In the genomic region with DNA sequence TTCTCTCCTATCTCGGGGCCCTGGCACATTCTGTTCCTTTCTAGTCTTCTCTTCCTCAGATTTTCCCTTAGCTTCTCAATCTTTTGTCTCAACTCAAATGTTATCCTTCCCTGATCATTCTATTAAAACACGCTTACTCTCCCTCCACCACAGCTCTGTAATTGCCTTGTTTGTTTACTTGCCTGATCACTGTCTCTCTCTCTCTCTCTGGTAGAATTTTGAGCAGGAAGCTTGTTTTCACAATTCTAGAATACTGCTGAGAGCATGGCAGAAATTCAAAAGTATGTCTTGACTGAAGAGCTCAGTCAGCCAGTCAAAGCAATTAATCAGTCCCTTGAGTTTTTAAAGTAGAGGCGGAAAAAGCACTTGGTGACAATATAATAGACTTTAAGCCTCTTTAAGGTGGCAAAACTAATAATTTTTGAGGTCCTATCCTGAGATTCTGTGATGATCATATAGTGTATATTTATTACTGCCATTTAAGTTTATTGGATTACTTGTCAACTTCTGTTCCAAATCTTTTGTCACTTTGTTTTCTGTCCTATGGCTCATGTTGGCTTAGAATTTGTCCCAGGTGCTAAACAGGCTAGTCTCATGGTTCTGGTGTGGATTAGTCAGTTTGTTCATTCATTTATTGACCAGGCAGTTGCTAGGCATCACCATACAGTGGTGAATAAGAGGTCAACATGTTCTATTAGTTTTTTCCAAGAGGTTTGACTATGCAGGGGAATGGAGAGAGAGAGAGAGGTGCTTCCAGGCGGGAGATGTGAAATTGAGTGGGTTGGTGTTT, we compare ENCODE assay signal across 12 cellular contexts. TPM values are rescaled to one million over a fixed set of nuclear protein-coding genes. Genes with fewer than 3 reads are reported as not detected.
DNase-seq lines count a peak whose midpoint lies in the region; ATAC-seq, FAIRE-seq and TF ChIP-seq lines count a peak whose summit lies in the region.
"Had no signal": no experiment of that assay in that cellular context is flagged by ENCODE, and none has a peak within 500 bp of the region (broad histone marks: within the 10 kb centered on the region; RNA-seq: fewer than 3 reads in every experiment).

No MANE protein-coding gene starts in this region.

- in situ Hi-C loops in IMR-90 (cut with MboI; ENCODE audit: low sequenced_read_pairs) (no loop called here), GM12878 (cut with MboI) (no loop called here), HepG2 (cut with HindIII; ENCODE audit: extremely low pct_ligation_motif_present, low pct_unique_long_range_greater_than_20kb) (no loop called here)

- SMC1A ChIA-PET in GM12878 (lab: Charles Lee; ENCODE audit: uncharacterized antibody, unreplicated experiment), result interaction anchor here (0.6 to 1.9 kb wide), 5 partner anchors 9 to 235 kb away, joined by 3 to 4 read pairs (median 3); no protein-coding TSS in a partner anchor

- no peak overlapping the region for H2BK15ac ChIP-seq in IMR-90 (ENCODE audit: low read depth, low read length)

- H2AK9ac ChIP-seq in IMR-90 (replicated peaks; ENCODE audit: low read depth, low read length, poor library complexity), result no peak overlapping the region

- no peak overlapping the region for H2AK5ac ChIP-seq in IMR-90 (ENCODE audit: low read depth, low read length)

- no peak overlapping the region for H2BK120ac ChIP-seq in IMR-90 (ENCODE audit: low read depth, low read length)

- ATAC-seq in IMR-90 (ENCODE audit: low read depth) (no peak), GM12878 (no peak), HepG2 (no peak), GM21723 (IDR thresholded peaks at IDR 0.05; ENCODE audit: unreplicated experiment) (no peak)

- peaks cover 3% of the 10 kb centered on the region for H3K9me1 ChIP-seq in IMR-90 (ENCODE audit: insufficient read depth, low read length)

- RAD21 ChIA-PET in GM12878 (lab: Charles Lee; ENCODE audit: unreplicated experiment), result interaction anchor here (0.7 kb wide), 1 partner anchor 71 kb away, joined by 3 read pairs; no protein-coding TSS in a partner anchor

- H3K36me3 ChIP-seq in ACC112 (ENCODE audit: insufficient read depth, low read length) (peaks cover 24% of the 10 kb centered on the region), IMR-90 (ENCODE audit: control insufficient read depth, insufficient read depth, low read length) (peaks cover 9% of the 10 kb centered on the region), GM12878 (ENCODE audit: control insufficient read depth in 2 of 2, insufficient read depth in 2 of 2, low read length in 1 of 2) (peaks cover 0 to 8% of the 10 kb centered on the region in 2 experiments; a peak in 1 of 4 replicates), HepG2 (replicated peaks in 1 of 2; ENCODE audit: control insufficient read depth in 1 of 2, insufficient read depth in 2 of 2, low read length in 2 of 2) (peaks cover 9 to 33% of the 10 kb centered on the region in 2 experiments)

- FAIRE-seq in GM12878 (lab: Jason Lieb, UNC) (peak; percentile 35), HepG2 (lab: Jason Lieb, UNC) (no peak)

- dilution Hi-C loops in IMR-90 (cut with HindIII; ENCODE audit: low sequenced_read_pairs, unreplicated experiment), result no loop called here

- no peak overlapping the region for H3K23ac ChIP-seq in IMR-90 (ENCODE audit: low read depth, low read length)

- H2AFZ ChIP-seq in ACC112 (ENCODE audit: low read length, unreplicated experiment), result no peak overlapping the region
- no peak overlapping the region for H2AFZ ChIP-seq in IMR-90 (replicated peaks; ENCODE audit: low read length, poor library complexity)
- H2AFZ ChIP-seq in GM12878 (ENCODE audit: control insufficient read depth, low read depth, low read length), result no peak overlapping the region
- no peak overlapping the region for H2AFZ ChIP-seq in HepG2 (ENCODE audit: low read length)

- TF ChIP-seq RAD21 in IMR-90 (IDR thresholded peaks at IDR 0.05; ENCODE audit: low read length) (no peak), GM12878 (IDR thresholded peaks at IDR 0.05; ENCODE audit: insufficient read depth, low read depth, low read length) (no peak), HepG2 (CRISPR knock-in tag; IDR thresholded peaks at IDR 0.05) (no peak)

- no peak overlapping the region for H2BK5ac ChIP-seq in IMR-90 (ENCODE audit: low read depth, low read length, poor library complexity, severe bottlenecking)

- H3K9ac ChIP-seq in IMR-90 (ENCODE audit: low read depth, low read length) (no peak overlapping the region), GM12878 (ENCODE audit: control insufficient read depth, insufficient read depth, low read length) (0 out of 2 replicates have a peak overlapping the region, but pooled peaks have one; percentile 8), HepG2 (ENCODE audit: insufficient read depth, low read depth, low read length) (peak overlapping the region; percentile 98)

- POLR2A ChIA-PET in IMR-90 (lab: Charles Lee; ENCODE audit: unreplicated experiment), result no interaction called here
- POLR2A ChIA-PET in GM12878 (lab: Charles Lee), result interaction anchor here (0.6 to 0.7 kb wide), 2 partner anchors 26 to 474 kb away, joined by 3 read pairs; no protein-coding TSS in a partner anchor
- POLR2A ChIA-PET in HepG2 (lab: Yijun Ruan, JAX), result interaction anchor here (0.8 to 1.2 kb wide), 2 partner anchors 8 to 9 kb away, joined by 3 to 4 read pairs; no protein-coding TSS in a partner anchor

- no peak overlapping the region for H3K14ac ChIP-seq in IMR-90 (replicated peaks; ENCODE audit: low read depth, low read length)

- peaks cover 20% of the 10 kb centered on the region; the same call in 1 of the 2 replicates for H4K20me1 ChIP-seq in IMR-90 (ENCODE audit: insufficient read depth, low read length)
- 0 out of 2 replicates have a peak, but pooled peaks cover 3% of the 10 kb centered on the region for H4K20me1 ChIP-seq in GM12878 (ENCODE audit: control insufficient read depth, insufficient read depth)
- H4K20me1 ChIP-seq in HepG2 (ENCODE audit: insufficient read depth, low read length), result peaks cover 19% of the 10 kb centered on the region; the same call in 1 of the 2 replicates

- TF ChIP-seq CTCF in IMR-90 (conservative IDR thresholded peaks at IDR 0.05; ENCODE audit: low read depth, low read length) (no peak), GM12878 (IDR thresholded peaks at IDR 0.05 in 2 of 3, conservative IDR thresholded peaks at IDR 0.05 in 1 of 3; ENCODE audit: control insufficient read depth in 2 of 3, extremely low read depth in 1 of 3, insufficient read depth in 1 of 3, low read depth in 3 of 3, low read length in 3 of 3) (no peak), HepG2 (CRISPR knock-in tag; IDR thresholded peaks at IDR 0.05) (no peak)

- peaks cover 69% of the 10 kb centered on the region for H3K79me2 ChIP-seq in ACC112 (ENCODE audit: control insufficient read depth, insufficient read depth, low read length, unreplicated experiment)
- peaks cover 46% of the 10 kb centered on the region for H3K79me2 ChIP-seq in GM12878 (ENCODE audit: control insufficient read depth, insufficient read depth, low read length)
- H3K79me2 ChIP-seq in HepG2 (ENCODE audit: insufficient read depth, low read length), result peaks cover 52% of the 10 kb centered on the region

- H3K4me3 ChIP-seq in ACC112 (ENCODE audit: low read depth, low read length), result peak overlapping the region; percentile 92
- H3K4me3 ChIP-seq in IMR-90 (ENCODE audit: insufficient read depth, low read depth, low read length), result no peak overlapping the region
- peak overlapping the region; percentile 90; the same call in 1 of the 2 replicates for H3K4me3 ChIP-seq in GM12878
- peak overlapping the region; percentile 83 to 99 (median 96); a peak in 4 of 6 replicates for H3K4me3 ChIP-seq in HepG2 (replicated peaks in 1 of 3; ENCODE audit: insufficient read depth in 1 of 3, low read depth in 2 of 3, low read length in 3 of 3)

- BruUV-seq in IMR-90 (replicated peaks; lab: Mats Ljungman, UMichigan) (no TSS peak), GM12878 (replicated peaks; lab: Mats Ljungman, UMichigan) (no TSS peak), HepG2 (replicated peaks; lab: Mats Ljungman, UMichigan) (no TSS peak)

- no peak overlapping the region for H4K91ac ChIP-seq in IMR-90 (ENCODE audit: insufficient read depth, low read depth, low read length)

- CTCF ChIA-PET in IMR-90 (lab: Yijun Ruan, JAX), result interaction anchor here (0.9 kb wide), 1 partner anchor 9 kb away, joined by 3 read pairs; no protein-coding TSS in a partner anchor
- CTCF ChIA-PET in GM12878 (lab: Yijun Ruan, JAX), result interaction anchor here (0.6 to 3.5 kb wide), 7 partner anchors 10 to 237 kb away, joined by 3 to 16 read pairs (median 6); no protein-coding TSS in a partner anchor
- CTCF ChIA-PET in HepG2 (lab: Yijun Ruan, JAX; ENCODE audit: low intra/inter-chr PET ratio, low total read pairs), result no interaction called here

- no peak overlapping the region for H3K4ac ChIP-seq in IMR-90 (ENCODE audit: low read depth, low read length)

- H4K5ac ChIP-seq in IMR-90 (ENCODE audit: low read depth, low read length), result no peak overlapping the region

- TF ChIP-seq POLR2A in IMR-90 (IDR thresholded peaks at IDR 0.05; ENCODE audit: low read depth, low read length), result no peak
- no peak for TF ChIP-seq POLR2A in GM12878 (IDR thresholded peaks at IDR 0.05; ENCODE audit: low read depth, low read length)
- TF ChIP-seq POLR2A in HepG2 (IDR thresholded peaks at IDR 0.05; ENCODE audit: insufficient read depth in 1 of 2, low read depth in 2 of 2, low read length in 2 of 2), result no peak

- no peak overlapping the region for H2BK20ac ChIP-seq in IMR-90 (ENCODE audit: low read depth, low read length)

- TF ChIP-seq EP300 in GM12878 (IDR thresholded peaks at IDR 0.05; ENCODE audit: borderline replicate concordance in 1 of 2, control insufficient read depth in 1 of 2, low read depth in 2 of 2, low read length in 2 of 2) (no peak), HepG2 (IDR thresholded peaks at IDR 0.05; ENCODE audit: low read depth in 2 of 2, low read length in 2 of 2) (no peak), HepG2 (CRISPR knock-in tag; IDR thresholded peaks at IDR 0.05; ENCODE audit: borderline replicate concordance) (no peak)

- H3K27me3 ChIP-seq in ACC112 (ENCODE audit: insufficient read depth, low read length) (no peaks in the 10 kb centered on the region), IMR-90 (ENCODE audit: control insufficient read depth, insufficient read depth, low read length) (no peaks in the 10 kb centered on the region), GM12878 (replicated peaks in 1 of 2; ENCODE audit: control insufficient read depth in 2 of 2, insufficient read depth in 2 of 2, low read length in 1 of 2) (no peaks in the 10 kb centered on the region), HepG2 (ENCODE audit: control insufficient read depth in 1 of 2, insufficient read depth in 2 of 2, low read length in 2 of 2) (no peaks in the 10 kb centered on the region; a peak in 1 of 5 replicates)

- H3K4me2 ChIP-seq in IMR-90 (ENCODE audit: low read depth, low read length), result peak overlapping the region; percentile 35; the same call in 1 of the 2 replicates
- H3K4me2 ChIP-seq in GM12878 (ENCODE audit: control insufficient read depth, insufficient read depth), result peak overlapping the region; percentile 93
- peak overlapping the region; percentile 85 for H3K4me2 ChIP-seq in HepG2 (ENCODE audit: low read depth, low read length)

- no peak overlapping the region for H3K56ac ChIP-seq in IMR-90 (ENCODE audit: extremely low read depth, insufficient read depth, low read length)

- peaks cover 12 to 29% of the 10 kb centered on the region in 2 experiments; a peak in 3 of 4 replicates for H3K79me1 ChIP-seq in IMR-90 (ENCODE audit: low read depth in 1 of 2, low read length in 2 of 2)

- H3K4me1 ChIP-seq in ACC112 (ENCODE audit: control insufficient read depth, insufficient read depth, low read length, unreplicated experiment) (peaks cover 30% of the 10 kb centered on the region), IMR-90 (ENCODE audit: control insufficient read depth, insufficient read depth, low read length) (0 out of 2 replicates have a peak, but pooled peaks cover 2% of the 10 kb centered on the region), GM12878 (ENCODE audit: control insufficient read depth, insufficient read depth, low read length) (no peaks in the 10 kb centered on the region), HepG2 (ENCODE audit: insufficient read depth, low read length) (peaks cover 38% of the 10 kb centered on the region)

- H4K8ac ChIP-seq in IMR-90 (ENCODE audit: low read depth in 2 of 2, low read length in 2 of 2), result no peak overlapping the region

- H3K9me3 ChIP-seq in IMR-90 (ENCODE audit: control insufficient read depth, insufficient read depth, low read length) (no peaks in the 10 kb centered on the region), GM12878 (replicated peaks; ENCODE audit: control insufficient read depth, insufficient read depth, low read length) (no peaks in the 10 kb centered on the region), HepG2 (ENCODE audit: low read length) (no peaks in the 10 kb centered on the region)

- peak; percentile 22 for DNase-seq in IMR-90
- no peak for DNase-seq in GM12878 (ENCODE audit: low read depth, low spot score)
- no peak for DNase-seq in HepG2 (ENCODE audit: low spot score)
- no peak for DNase-seq in NCI-H774 (lab: John Stamatoyannopoulos, UW)
- DNase-seq in NCI-H1436 treated with DMSO at 0.1 percent for 48 hours (lab: John Stamatoyannopoulos, UW), result no peak
- no peak for DNase-seq in cardiac septum (ENCODE audit: low spot score)
- DNase-seq: NCI-H2227 treated with DMSO at 0.1 percent for 48 hours, WERI-Rb-1 had no signal

- H3K27ac ChIP-seq in ACC112 (ENCODE audit: low read depth, low read length), result peak overlapping the region; percentile 69
- no peak overlapping the region for H3K27ac ChIP-seq in IMR-90 (ENCODE audit: insufficient read depth, low read length)
- H3K27ac ChIP-seq in GM12878 (ENCODE audit: control insufficient read depth, insufficient read depth), result no peak overlapping the region
- H3K27ac ChIP-seq in HepG2 (ENCODE audit: extremely low read length, insufficient read depth, low read length), result peak overlapping the region; percentile 8
- H3K27ac ChIP-seq: coronary artery, WERI-Rb-1 had no signal

- no peak overlapping the region for H3K18ac ChIP-seq in IMR-90 (ENCODE audit: low read depth, low read length)

- intact Hi-C loops in IMR-90 (cut with micrococcal nuclease), result no loop called here
- intact Hi-C loops in GM12878 (cut with micrococcal nuclease; ENCODE audit: unreplicated experiment), result no loop called here
- intact Hi-C loops in HepG2 (cut with micrococcal nuclease; ENCODE audit: unreplicated experiment), result loop anchor here (5.0 to 10.0 kb wide), 2 partner anchors 133 to 194 kb away; a partner anchor contains a TSS
- intact Hi-C loops in cardiac septum (cut with DNase I), result loop anchor here (5.0 to 10.0 kb wide), 3 partner anchors 138 to 726 kb away; a partner anchor contains a TSS

- WGBS in IMR-90 (ENCODE audit: extremely low coverage in 2 of 2, insufficient read length in 1 of 2), 2 experiments, result 88% methylated on average over 1 of the region's 4 CpGs; no CpG with 5 or more reads in 1 of the 2 experiments
- WGBS in GM12878 (ENCODE audit: insufficient coverage, insufficient replicate concordance, low lambda C conversion rate, missing lambda C conversion rate), result 96% methylated on average over 4 of the region's 4 CpGs
- 79% methylated on average over 4 of the region's 4 CpGs for WGBS in HepG2 (ENCODE audit: low lambda C conversion rate)

RNA-seq across cellular contexts. Expression of a gene that starts 2.3 kb away (rescaled TPM):
- 181 and 214 TPM in 2 replicates for total RNA-seq in IMR-90 (2012; rRNA removed)
- polyA plus RNA-seq in IMR-90 (2012; rRNA removed), result 89.8 and 111 TPM in 2 replicates
- 38.7 and 49.5 TPM in 2 replicates for polyA plus RNA-seq in IMR-90 (2012; cell fraction: cytosol; rRNA removed)
- polyA plus RNA-seq in IMR-90 (2012; cell fraction: nucleus; rRNA removed; ENCODE audit: low replicate concordance), result 18.7 and 68.8 TPM in 2 replicates
- 88.5 and 91.8 TPM in 2 replicates for total RNA-seq in GM12878 (2013; cell fraction: nucleolus; rRNA removed)
- total RNA-seq in GM12878 (2014; rRNA removed), result 104 and 110 TPM in 2 replicates
- 117 and 120 TPM in 2 replicates for total RNA-seq in GM12878 (2014; rRNA removed; fragmentation: Illumina TruSeq; extraction: Trizol)
- 109 and 117 TPM in 2 replicates for total RNA-seq in GM12878 (2021)
- 31.5 TPM for polyA plus RNA-seq in GM12878 (2011; ENCODE audit: low read depth)
- 139 and 176 TPM in 2 replicates for polyA plus RNA-seq in GM12878 (2011; rRNA removed)
- 142 and 159 TPM in 2 replicates for polyA plus RNA-seq in GM12878 (2011; cell fraction: cytosol; rRNA removed)
- 73.5 and 85.9 TPM in 2 replicates for polyA plus RNA-seq in GM12878 (2011; cell fraction: nucleus; rRNA removed)
- polyA plus RNA-seq in GM12878 (2012), result 45.3 and 53.4 TPM in 2 replicates
- polyA plus RNA-seq in GM12878 (2014; fragmentation: Illumina TruSeq; extraction: Trizol), result 142 and 159 TPM in 2 replicates
- 100 to 1,000 TPM in 1 of 2 experiments, 10 to 100 TPM in 1; 96.4 to 220 TPM for polyA plus RNA-seq in GM12878 (2014; fragmentation: Nextera tagmentation; extraction: Ambion mirVana)
- 80.4 and 87.4 TPM in 2 replicates for polyA plus RNA-seq in GM12878 (2014; rRNA removed)
- polyA plus RNA-seq in GM12878 (2016; fragmentation: Nextera tagmentation; extraction: Ambion mirVana), result 100 to 1,000 TPM; 162 to 165 TPM
- polyA minus RNA-seq in GM12878 (2011; rRNA and poly(A)+ RNA removed), result 249 and 446 TPM in 2 replicates
- polyA minus RNA-seq in GM12878 (2011; cell fraction: cytosol; rRNA and poly(A)+ RNA removed), result 42.6 and 49.5 TPM in 2 replicates
- polyA minus RNA-seq in GM12878 (2011; cell fraction: nucleus; rRNA and poly(A)+ RNA removed), result 42.8 and 75.7 TPM in 2 replicates
- 191 and 287 TPM in 2 replicates for total RNA-seq in HepG2 (2016; rRNA removed; fragmentation: Illumina TruSeq; extraction: Trizol)
- 27.0 and 34.5 TPM in 2 replicates for total RNA-seq in HepG2 (2016; cell fraction: cytosol; rRNA removed; fragmentation: Illumina TruSeq; extraction: Trizol; ENCODE audit: low read depth)
- 192 and 276 TPM in 2 replicates for total RNA-seq in HepG2 (2016; cell fraction: insoluble cytoplasmic fraction; rRNA removed; fragmentation: Illumina TruSeq; extraction: Trizol)
- 40.7 and 50.7 TPM in 2 replicates for total RNA-seq in HepG2 (2016; cell fraction: membrane; rRNA removed; fragmentation: Illumina TruSeq; extraction: Trizol)
- total RNA-seq in HepG2 (2016; cell fraction: nucleus; rRNA removed; fragmentation: Illumina TruSeq; extraction: Trizol), result 131 and 150 TPM in 2 replicates
- polyA plus RNA-seq in HepG2 (2011; rRNA removed), result 109 and 136 TPM in 2 replicates
- 70.3 and 97.3 TPM in 2 replicates for polyA plus RNA-seq in HepG2 (2011; cell fraction: cytosol; rRNA removed)
- polyA plus RNA-seq in HepG2 (2011; cell fraction: nucleus; rRNA removed), result 59.1 and 61.7 TPM in 2 replicates
- 63.5 and 69.5 TPM in 2 replicates for polyA plus RNA-seq in HepG2 (2012)
- polyA plus RNA-seq in HepG2 (2016; cell fraction: cytosol; fragmentation: Illumina TruSeq; extraction: Trizol; ENCODE audit: low read depth), result 10.9 and 15.6 TPM in 2 replicates
- polyA plus RNA-seq in HepG2 (2016; cell fraction: insoluble cytoplasmic fraction; fragmentation: Illumina TruSeq; extraction: Trizol; ENCODE audit: low read depth), result 202 TPM in 2 replicates
- 21.2 and 25.3 TPM in 2 replicates for polyA plus RNA-seq in HepG2 (2016; cell fraction: membrane; fragmentation: Illumina TruSeq; extraction: Trizol; ENCODE audit: low read depth)
- 130 and 134 TPM in 2 replicates for polyA plus RNA-seq in HepG2 (2016; cell fraction: nucleus; fragmentation: Illumina TruSeq; extraction: Trizol; ENCODE audit: insufficient read depth, low read depth)
- polyA minus RNA-seq in HepG2 (2011; rRNA and poly(A)+ RNA removed; ENCODE audit: low replicate concordance), result 421 and 438 TPM in 2 replicates
- polyA minus RNA-seq in HepG2 (2011; cell fraction: cytosol; rRNA and poly(A)+ RNA removed), result 58.8 and 72.8 TPM in 2 replicates
- 145 and 196 TPM in 2 replicates for polyA minus RNA-seq in HepG2 (2011; cell fraction: nucleus; rRNA and poly(A)+ RNA removed)
- 87.0 TPM for total RNA-seq in cardiac septum

RNA-seq across cellular contexts. Expression of a gene that starts 21.6 kb away (rescaled TPM):
- total RNA-seq in IMR-90 (2012; rRNA removed) (0.18 TPM in 1 of 2 replicates, not detected in the other), GM12878 (2014; rRNA removed) (under 0.01 TPM in 1 of 2 replicates, not detected in the other), GM12878 (2014; rRNA removed; fragmentation: Illumina TruSeq; extraction: Trizol) (not detected in 2 replicates), GM12878 (2021) (0.08 and 0.18 TPM in 2 replicates), HepG2 (2016; rRNA removed; fragmentation: Illumina TruSeq; extraction: Trizol) (147 and 152 TPM in 2 replicates), cardiac septum (0.08 TPM)
- polyA plus RNA-seq in IMR-90 (2012; rRNA removed) (0.09 and 0.24 TPM in 2 replicates), GM12878 (2011; rRNA removed) (0.23 and 0.29 TPM in 2 replicates), GM12878 (2014; fragmentation: Illumina TruSeq; extraction: Trizol) (not detected in 2 replicates), GM12878 (2014; fragmentation: Nextera tagmentation; extraction: Ambion mirVana) (not detected), GM12878 (2014; rRNA removed) (0.03 TPM in 1 of 2 replicates, not detected in the other), GM12878 (2016; fragmentation: Nextera tagmentation; extraction: Ambion mirVana) (not detected), HepG2 (2011; rRNA removed) (203 and 242 TPM in 2 replicates)
- polyA plus RNA-seq in IMR-90 (2012; cell fraction: cytosol; rRNA removed), result 0.04 and 0.12 TPM in 2 replicates
- 0.16 and 0.18 TPM in 2 replicates for polyA plus RNA-seq in IMR-90 (2012; cell fraction: nucleus; rRNA removed; ENCODE audit: low replicate concordance)
- total RNA-seq in GM12878 (2013; cell fraction: nucleolus; rRNA removed), result 0.20 and 0.25 TPM in 2 replicates
- polyA plus RNA-seq in GM12878 (2011; ENCODE audit: low read depth), result 0.26 TPM
- 0.22 and 0.81 TPM in 2 replicates for polyA plus RNA-seq in GM12878 (2011; cell fraction: cytosol; rRNA removed)
- polyA plus RNA-seq in GM12878 (2011; cell fraction: nucleus; rRNA removed), result 0.53 and 0.73 TPM in 2 replicates
- polyA plus RNA-seq in GM12878 (2012), result 0.32 and 0.48 TPM in 2 replicates
- 0.37 and 0.46 TPM in 2 replicates for polyA minus RNA-seq in GM12878 (2011; rRNA and poly(A)+ RNA removed)
- polyA minus RNA-seq in GM12878 (2011; cell fraction: cytosol; rRNA and poly(A)+ RNA removed), result 0.94 TPM in 1 of 2 replicates, not detected in the other
- 0.24 TPM in 1 of 2 replicates, not detected in the other for polyA minus RNA-seq in GM12878 (2011; cell fraction: nucleus; rRNA and poly(A)+ RNA removed)
- 25.4 and 28.7 TPM in 2 replicates for total RNA-seq in HepG2 (2016; cell fraction: cytosol; rRNA removed; fragmentation: Illumina TruSeq; extraction: Trizol; ENCODE audit: low read depth)
- total RNA-seq in HepG2 (2016; cell fraction: insoluble cytoplasmic fraction; rRNA removed; fragmentation: Illumina TruSeq; extraction: Trizol), result 131 and 146 TPM in 2 replicates
- total RNA-seq in HepG2 (2016; cell fraction: membrane; rRNA removed; fragmentation: Illumina TruSeq; extraction: Trizol), result 109 and 116 TPM in 2 replicates
- 72.4 and 86.5 TPM in 2 replicates for total RNA-seq in HepG2 (2016; cell fraction: nucleus; rRNA removed; fragmentation: Illumina TruSeq; extraction: Trizol)
- 134 and 156 TPM in 2 replicates for polyA plus RNA-seq in HepG2 (2011; cell fraction: cytosol; rRNA removed)
- polyA plus RNA-seq in HepG2 (2011; cell fraction: nucleus; rRNA removed), result 216 and 271 TPM in 2 replicates
- 95.0 and 118 TPM in 2 replicates for polyA plus RNA-seq in HepG2 (2012)
- 32.1 and 34.1 TPM in 2 replicates for polyA plus RNA-seq in HepG2 (2016; cell fraction: cytosol; fragmentation: Illumina TruSeq; extraction: Trizol; ENCODE audit: low read depth)
- polyA plus RNA-seq in HepG2 (2016; cell fraction: insoluble cytoplasmic fraction; fragmentation: Illumina TruSeq; extraction: Trizol; ENCODE audit: low read depth), result 143 and 164 TPM in 2 replicates
- 89.2 and 92.3 TPM in 2 replicates for polyA plus RNA-seq in HepG2 (2016; cell fraction: membrane; fragmentation: Illumina TruSeq; extraction: Trizol; ENCODE audit: low read depth)
- polyA plus RNA-seq in HepG2 (2016; cell fraction: nucleus; fragmentation: Illumina TruSeq; extraction: Trizol; ENCODE audit: insufficient read depth, low read depth), result 155 and 158 TPM in 2 replicates
- polyA minus RNA-seq in HepG2 (2011; rRNA and poly(A)+ RNA removed; ENCODE audit: low replicate concordance), result 0.05 and 126 TPM in 2 replicates
- 48.1 and 75.6 TPM in 2 replicates for polyA minus RNA-seq in HepG2 (2011; cell fraction: cytosol; rRNA and poly(A)+ RNA removed)
- 48.4 and 62.5 TPM in 2 replicates for polyA minus RNA-seq in HepG2 (2011; cell fraction: nucleus; rRNA and poly(A)+ RNA removed)
- total RNA-seq: mesenteric fat pad had no signal

Comparison
In these comparisons a context has a peak if more than half of its experiments do, and no peak if none do; other contexts are left out.
1. H3K27ac ChIP-seq: peak in ACC112 (single experiment) and HepG2 (single experiment); none in IMR-90 (single experiment) and GM12878 (single experiment).
2. H3K4me2 ChIP-seq: peak in every context shown above with its lines; median percentile 93 in GM12878; 85 in HepG2; 35 in IMR-90.
3. RNA of a gene that starts 21.6 kb away (total RNA-seq): 25.4 to 152 TPM in HepG2; 0.18 TPM in IMR-90, 0.08 TPM in cardiac septum (single experiment) and under 0.01 to 0.25 TPM in GM12878; every median in the first group is over 10 times any median in the second.
4. intact Hi-C loops: an anchor here in HepG2 (5.0 to 10.0 kb wide) and cardiac septum (5.0 to 10.0 kb wide); none called in IMR-90 and GM12878.